1 cellular context compared by ENCODE assay signal in genomic region chr3:112990672-112991602, GRCh38.
A peak's percentile ranks its signal among the peaks of the same experiment; 100 is the strongest.
TF ChIP-seq lines count a peak whose summit lies in the region.

TSS of gene GTPBP8 (plus strand) at chr3:112990984. CDS start at chr3:112991000, 16 bp downstream.

TF ChIP-seq in WTC11, 78 proteins besides CTCF, POLR2A, EP300 and RAD21 (continued from another document):
- TF ChIP-seq, protein P1, sequence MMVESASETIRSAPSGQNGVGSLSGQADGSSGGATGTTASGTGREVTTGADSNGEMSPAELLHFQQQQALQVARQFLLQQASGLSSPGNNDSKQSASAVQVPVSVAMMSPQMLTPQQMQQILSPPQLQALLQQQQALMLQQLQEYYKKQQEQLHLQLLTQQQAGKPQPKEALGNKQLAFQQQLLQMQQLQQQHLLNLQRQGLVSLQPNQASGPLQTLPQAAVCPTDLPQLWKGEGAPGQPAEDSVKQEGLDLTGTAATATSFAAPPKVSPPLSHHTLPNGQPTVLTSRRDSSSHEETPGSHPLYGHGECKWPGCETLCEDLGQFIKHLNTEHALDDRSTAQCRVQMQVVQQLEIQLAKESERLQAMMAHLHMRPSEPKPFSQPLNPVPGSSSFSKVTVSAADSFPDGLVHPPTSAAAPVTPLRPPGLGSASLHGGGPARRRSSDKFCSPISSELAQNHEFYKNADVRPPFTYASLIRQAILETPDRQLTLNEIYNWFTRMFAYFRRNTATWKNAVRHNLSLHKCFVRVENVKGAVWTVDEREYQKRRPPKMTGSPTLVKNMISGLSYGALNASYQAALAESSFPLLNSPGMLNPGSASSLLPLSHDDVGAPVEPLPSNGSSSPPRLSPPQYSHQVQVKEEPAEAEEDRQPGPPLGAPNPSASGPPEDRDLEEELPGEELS (CRISPR knock-in tag; IDR thresholded peaks at IDR 0.05): no peak; the same call in none of the 2 replicates
- no peak for TF ChIP-seq ZNF396 (CRISPR knock-in tag; IDR thresholded peaks at IDR 0.05; ENCODE audit: borderline replicate concordance)
- no peak for TF ChIP-seq MXD4 (CRISPR knock-in tag; IDR thresholded peaks at IDR 0.05; ENCODE audit: borderline replicate concordance)
- TF ChIP-seq FOXK1 (CRISPR knock-in tag; IDR thresholded peaks at IDR 0.05): peak; percentile 72
- TF ChIP-seq, protein P2, sequence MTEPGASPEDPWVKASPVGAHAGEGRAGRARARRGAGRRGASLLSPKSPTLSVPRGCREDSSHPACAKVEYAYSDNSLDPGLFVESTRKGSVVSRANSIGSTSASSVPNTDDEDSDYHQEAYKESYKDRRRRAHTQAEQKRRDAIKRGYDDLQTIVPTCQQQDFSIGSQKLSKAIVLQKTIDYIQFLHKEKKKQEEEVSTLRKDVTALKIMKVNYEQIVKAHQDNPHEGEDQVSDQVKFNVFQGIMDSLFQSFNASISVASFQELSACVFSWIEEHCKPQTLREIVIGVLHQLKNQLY (CRISPR knock-in tag; IDR thresholded peaks at IDR 0.05): no peak
- TF ChIP-seq FOXP1 (CRISPR knock-in tag; IDR thresholded peaks at IDR 0.05; ENCODE audit: borderline replicate concordance): peak; percentile 80; the same call in 1 of the 2 replicates
- no peak for TF ChIP-seq ZNF232 (CRISPR knock-in tag; IDR thresholded peaks at IDR 0.05)
- TF ChIP-seq, protein P3, sequence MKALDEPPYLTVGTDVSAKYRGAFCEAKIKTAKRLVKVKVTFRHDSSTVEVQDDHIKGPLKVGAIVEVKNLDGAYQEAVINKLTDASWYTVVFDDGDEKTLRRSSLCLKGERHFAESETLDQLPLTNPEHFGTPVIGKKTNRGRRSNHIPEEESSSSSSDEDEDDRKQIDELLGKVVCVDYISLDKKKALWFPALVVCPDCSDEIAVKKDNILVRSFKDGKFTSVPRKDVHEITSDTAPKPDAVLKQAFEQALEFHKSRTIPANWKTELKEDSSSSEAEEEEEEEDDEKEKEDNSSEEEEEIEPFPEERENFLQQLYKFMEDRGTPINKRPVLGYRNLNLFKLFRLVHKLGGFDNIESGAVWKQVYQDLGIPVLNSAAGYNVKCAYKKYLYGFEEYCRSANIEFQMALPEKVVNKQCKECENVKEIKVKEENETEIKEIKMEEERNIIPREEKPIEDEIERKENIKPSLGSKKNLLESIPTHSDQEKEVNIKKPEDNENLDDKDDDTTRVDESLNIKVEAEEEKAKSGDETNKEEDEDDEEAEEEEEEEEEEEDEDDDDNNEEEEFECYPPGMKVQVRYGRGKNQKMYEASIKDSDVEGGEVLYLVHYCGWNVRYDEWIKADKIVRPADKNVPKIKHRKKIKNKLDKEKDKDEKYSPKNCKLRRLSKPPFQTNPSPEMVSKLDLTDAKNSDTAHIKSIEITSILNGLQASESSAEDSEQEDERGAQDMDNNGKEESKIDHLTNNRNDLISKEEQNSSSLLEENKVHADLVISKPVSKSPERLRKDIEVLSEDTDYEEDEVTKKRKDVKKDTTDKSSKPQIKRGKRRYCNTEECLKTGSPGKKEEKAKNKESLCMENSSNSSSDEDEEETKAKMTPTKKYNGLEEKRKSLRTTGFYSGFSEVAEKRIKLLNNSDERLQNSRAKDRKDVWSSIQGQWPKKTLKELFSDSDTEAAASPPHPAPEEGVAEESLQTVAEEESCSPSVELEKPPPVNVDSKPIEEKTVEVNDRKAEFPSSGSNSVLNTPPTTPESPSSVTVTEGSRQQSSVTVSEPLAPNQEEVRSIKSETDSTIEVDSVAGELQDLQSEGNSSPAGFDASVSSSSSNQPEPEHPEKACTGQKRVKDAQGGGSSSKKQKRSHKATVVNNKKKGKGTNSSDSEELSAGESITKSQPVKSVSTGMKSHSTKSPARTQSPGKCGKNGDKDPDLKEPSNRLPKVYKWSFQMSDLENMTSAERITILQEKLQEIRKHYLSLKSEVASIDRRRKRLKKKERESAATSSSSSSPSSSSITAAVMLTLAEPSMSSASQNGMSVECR (CRISPR knock-in tag; IDR thresholded peaks at IDR 0.05; ENCODE audit: borderline replicate concordance): no peak
- peak; percentile 80; the same call in 1 of the 2 replicates for TF ChIP-seq TP53 (CRISPR knock-in tag; IDR thresholded peaks at IDR 0.05)
